Comparison of ENCODE assay signal across 14 cellular contexts in the genomic region with DNA sequence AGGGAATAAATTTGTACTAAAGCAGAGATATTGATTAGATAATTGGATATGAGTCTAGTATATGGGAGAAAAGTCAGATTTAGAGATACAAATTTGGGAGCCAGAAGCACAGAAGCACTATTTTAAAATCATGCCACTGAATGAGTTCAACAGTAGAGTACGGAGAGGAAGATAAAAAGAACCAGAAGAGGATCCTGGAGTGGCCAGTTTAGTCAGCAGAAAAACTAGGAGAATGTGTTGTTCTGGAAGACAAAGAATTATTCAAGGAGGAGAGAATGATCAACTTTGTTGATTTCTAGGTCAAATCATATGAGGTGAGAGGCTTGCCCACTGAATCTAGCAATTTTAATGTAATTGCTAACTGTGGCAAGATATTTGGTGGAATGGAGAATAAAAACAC.
"Had no signal": no experiment of that assay in that cellular context is flagged by ENCODE, and none has a peak within 500 bp of the region (broad histone marks: within the 10 kb centered on the region; RNA-seq: fewer than 3 reads in every experiment).

No MANE protein-coding gene starts in this region.

- H3K36me3 Mint-ChIP-seq: memory B cell had no signal

- H3K27ac ChIP-seq: left ventricle myocardium inferior, ovary, tibial nerve, vagina had no signal

- H3K9me3 ChIP-seq: left ventricle myocardium inferior, ovary, tibial nerve, vagina had no signal

- H3K9me3 Mint-ChIP-seq: activated CD4-positive, alpha-beta T cell treated with anti-CD3 and anti-CD28 coated beads, Interleukin-2, amount 10 ng/mL, durations not matched to agents 7 days and 5 days; memory B cell; stimulated activated naive B cell treated with anti-CD40 and anti-IgM and Interleukin-4, amounts not matched to agents 10 μg/mL and 1 μg/mL and 100 μg/mL, for 72 hours; T-helper 2 cell treated with Interferon-gamma antibody and Interleukin-4, amounts not matched to agents 5 μg/mL and 100 μg/mL, for 36 hours had no signal

- H3K4me3 Mint-ChIP-seq: activated CD4-positive, alpha-beta T cell treated with anti-CD3 and anti-CD28 coated beads, Interleukin-2, amount 10 ng/mL, durations not matched to agents 7 days and 5 days; memory B cell; stimulated activated naive B cell treated with anti-CD40 and anti-IgM and Interleukin-4, amounts not matched to agents 10 μg/mL and 1 μg/mL and 100 μg/mL, for 72 hours; T-helper 2 cell treated with Interferon-gamma antibody and Interleukin-4, amounts not matched to agents 5 μg/mL and 100 μg/mL, for 36 hours had no signal

- H3K4me3 ChIP-seq: left ventricle myocardium inferior, ovary, tibial nerve, vagina had no signal

- ATAC-seq: esophagus mucosa; stimulated activated naive B cell treated with anti-CD40 and anti-IgM and Interleukin-4, amounts not matched to agents 10 μg/mL and 1 μg/mL and 100 μg/mL, for 72 hours had no signal

- H3K27me3 ChIP-seq: ovary, tibial nerve, vagina had no signal

- DNase-seq: activated CD4-positive, alpha-beta T cell treated with anti-CD3 and anti-CD28 coated beads, Interleukin-2, amount 10 ng/mL, durations not matched to agents 7 days and 5 days; activated CD8-positive, alpha-beta memory T cell treated with anti-CD3 and anti-CD28 coated beads for 24 hours; activated naive CD4-positive, alpha-beta T cell treated with Interleukin-2 at 50 U/mL for 16 hours; hypothalamus; kidney; left ventricle myocardium inferior; ovary; retina; stimulated activated naive B cell treated with anti-CD40 and anti-IgM and Interleukin-4, amounts not matched to agents 10 μg/mL and 1 μg/mL and 100 μg/mL, for 72 hours had no signal

- H3K27ac Mint-ChIP-seq: activated CD4-positive, alpha-beta T cell treated with anti-CD3 and anti-CD28 coated beads, Interleukin-2, amount 10 ng/mL, durations not matched to agents 7 days and 5 days; memory B cell; stimulated activated naive B cell treated with anti-CD40 and anti-IgM and Interleukin-4, amounts not matched to agents 10 μg/mL and 1 μg/mL and 100 μg/mL, for 72 hours; T-helper 2 cell treated with Interferon-gamma antibody and Interleukin-4, amounts not matched to agents 5 μg/mL and 100 μg/mL, for 36 hours had no signal

- H3K36me3 ChIP-seq: left ventricle myocardium inferior, ovary, tibial nerve, vagina had no signal

- H3K27me3 Mint-ChIP-seq: activated CD4-positive, alpha-beta T cell treated with anti-CD3 and anti-CD28 coated beads, Interleukin-2, amount 10 ng/mL, durations not matched to agents 7 days and 5 days; memory B cell; stimulated activated naive B cell treated with anti-CD40 and anti-IgM and Interleukin-4, amounts not matched to agents 10 μg/mL and 1 μg/mL and 100 μg/mL, for 72 hours had no signal
